8 cellular contexts compared by ENCODE assay signal in the genomic region with DNA sequence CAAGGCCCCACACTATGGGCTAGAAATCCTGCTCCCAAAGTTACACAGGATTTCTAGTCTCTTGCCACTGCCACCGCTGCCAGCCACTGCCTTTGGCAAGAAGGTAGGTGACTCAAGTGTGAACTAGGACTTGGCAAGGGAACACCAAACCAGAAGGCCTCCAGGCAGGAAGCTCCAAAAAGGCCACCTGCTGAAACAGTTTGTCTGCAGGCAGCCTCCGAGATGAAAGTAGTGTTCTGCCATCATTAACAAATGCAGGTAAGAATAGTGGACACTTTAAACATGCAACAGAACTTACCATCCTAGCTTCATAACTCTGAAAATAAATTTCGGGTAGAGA. TPM values are rescaled to one million over a fixed set of nuclear protein-coding genes. Genes with fewer than 3 reads are reported as not detected.
DNase-seq lines count a peak whose midpoint lies in the region; ATAC-seq and TF ChIP-seq lines count a peak whose summit lies in the region.

No MANE protein-coding gene starts in this region.

- peak overlapping the region; percentile 17; the same call in 1 of the 2 replicates for H3K9ac ChIP-seq in OCI-LY1 (ENCODE audit: low read length)

- H2AFZ ChIP-seq in OCI-LY1 (ENCODE audit: low read length): no peak overlapping the region

- DNase-seq in GM06990 (ENCODE audit: extremely low read depth, insufficient read length) (no peak), dorsolateral prefrontal cortex (peak; percentile 25 to 83 (median 59)), renal cortical epithelial cell (ENCODE audit: low read depth) (peak; percentile 27), omental fat pad (ENCODE audit: low spot score) (no peak), SJCRH30 (no peak)

- no peaks in the 10 kb centered on the region for H3F3A ChIP-seq in OCI-LY1 (ENCODE audit: insufficient read depth, low read length)

- H3K79me2 ChIP-seq in OCI-LY1 (ENCODE audit: insufficient read depth, low read length): peaks cover 69% of the 10 kb centered on the region

- H4K20me1 ChIP-seq in OCI-LY1 (ENCODE audit: insufficient read depth, low read length): no peaks in the 10 kb centered on the region

- ATAC-seq in GM21786 (IDR thresholded peaks at IDR 0.05; ENCODE audit: unreplicated experiment): no peak
- no peak for ATAC-seq in HG02852 (IDR thresholded peaks at IDR 0.05; ENCODE audit: unreplicated experiment)
- no peak for ATAC-seq in omental fat pad (ENCODE audit: low FRiP score)

- no peaks in the 10 kb centered on the region for H3K9me3 ChIP-seq in OCI-LY1 (ENCODE audit: low read length)
- H3K9me3 ChIP-seq in SJCRH30 (replicated peaks): no peaks in the 10 kb centered on the region

- intact Hi-C loops in dorsolateral prefrontal cortex (cut with DNase I): loop anchor here (5.0 to 10.0 kb wide), 4 partner anchors 69 to 382 kb away; partner anchors contain the start of gene PGAP1 (in 1 of the 2)

- H3K4me1 ChIP-seq in OCI-LY1 (ENCODE audit: insufficient read depth, low read length, severe bottlenecking) (peaks cover 75% of the 10 kb centered on the region), SJCRH30 (peaks cover 3% of the 10 kb centered on the region; the same call in 1 of the 2 replicates)

- H3K4me3 ChIP-seq in GM06990 (replicated peaks; ENCODE audit: low read depth, low read length) (peak overlapping the region; percentile 35), OCI-LY1 (ENCODE audit: low read depth, low read length, poor library complexity, severe bottlenecking) (peak overlapping the region; percentile 12), dorsolateral prefrontal cortex (peak overlapping the region in 12 of 59 donors; percentile 1 to 28 (median 8)), SJCRH30 (no peak overlapping the region)

- peak overlapping the region; percentile 92 for H3K4me2 ChIP-seq in OCI-LY1 (ENCODE audit: low read length)

- peak overlapping the region; percentile 86 for H3K27ac ChIP-seq in OCI-LY1 (ENCODE audit: low read depth, low read length, poor library complexity, severe bottlenecking)
- H3K27ac ChIP-seq in dorsolateral prefrontal cortex: peak overlapping the region in 58 of 59 donors; percentile 4 to 94 (median 84)
- no peak overlapping the region for H3K27ac ChIP-seq in SJCRH30

- H3K27me3 ChIP-seq in GM06990 (replicated peaks; ENCODE audit: control insufficient read depth, insufficient read depth, low read length) (no peaks in the 10 kb centered on the region), OCI-LY1 (ENCODE audit: insufficient read depth, low read length) (no peaks in the 10 kb centered on the region), dorsolateral prefrontal cortex (no peaks in the 10 kb centered on the region), SJCRH30 (peaks cover 12% of the 10 kb centered on the region)

- no peaks in the 10 kb centered on the region for H3K9me2 ChIP-seq in OCI-LY1 (ENCODE audit: low read depth, low read length)

- TF ChIP-seq CTCF in GM06990 (IDR thresholded peaks at IDR 0.05; ENCODE audit: insufficient read depth, low read length, poor library complexity, severe bottlenecking) (no peak), OCI-LY1 (IDR thresholded peaks at IDR 0.05; ENCODE audit: low read length) (no peak), dorsolateral prefrontal cortex (IDR thresholded peaks at IDR 0.05 in 54 of 56, conservative IDR thresholded peaks at IDR 0.05 in 2 of 56; ENCODE audit: low read depth in 1 of 56, partially characterized antibody in 56 of 56) (no peak), omental fat pad (IDR thresholded peaks at IDR 0.05) (no peak)

- H3K36me3 ChIP-seq in GM06990 (ENCODE audit: control insufficient read depth, insufficient read depth, low read length) (peaks cover 3% of the 10 kb centered on the region), OCI-LY1 (ENCODE audit: insufficient read depth, low read length) (peaks cover 13% of the 10 kb centered on the region; the same call in 1 of the 2 replicates), SJCRH30 (no peaks in the 10 kb centered on the region)

RNA-seq across cellular contexts. Expression of gene ANKRD44, which starts 3.9 kb away (rescaled TPM):
- total RNA-seq in dorsolateral prefrontal cortex: 10 to 100 TPM; 20.2 to 68.1 (median 34.7) TPM
- 9.9 and 16.9 TPM in 2 replicates for total RNA-seq in renal cortical epithelial cell
- 10 to 100 TPM; 18.4 to 56.3 (median 30.1) TPM for total RNA-seq in omental fat pad
- total RNA-seq in SJCRH30 (2014; rRNA removed; shearing (Covaris generic)): 0.48 and 0.85 TPM in 2 replicates

Comparison
In these comparisons a context has a peak if more than half of its experiments do, and no peak if none do; other contexts are left out.
1. DNase-seq: peak in dorsolateral prefrontal cortex (10 of 10) and renal cortical epithelial cell (single experiment); none in GM06990 (single experiment), omental fat pad (single experiment) and SJCRH30 (0 of 2).